ENCODE assay signal across 2 cellular contexts in genomic region chr1:150234309-150234646, GRCh38.
TF ChIP-seq lines count a peak whose summit lies in the region.

No MANE protein-coding gene starts in this region.

TF ChIP-seq in GM12878, 131 proteins besides CTCF, POLR2A, EP300 and RAD21 (continues in another document):
- TF ChIP-seq CBFB (IDR thresholded peaks at IDR 0.05; ENCODE audit: low read depth) (no peak), EZH2 (IDR thresholded peaks at IDR 0.05; ENCODE audit: borderline replicate concordance, control insufficient read depth, low read depth, low read length) (no peak), ZSCAN29 (IDR thresholded peaks at IDR 0.05) (no peak), RBBP5 (conservative IDR thresholded peaks at IDR 0.05) (no peak), STAT1 (conservative IDR thresholded peaks at IDR 0.05) (no peak), REST (IDR thresholded peaks at IDR 0.05; ENCODE audit: low read depth, low read length) (no peak), ZBTB40 (IDR thresholded peaks at IDR 0.05; ENCODE audit: borderline replicate concordance) (no peak), ESRRA (IDR thresholded peaks at IDR 0.05; ENCODE audit: low read length) (no peak), SIN3A (IDR thresholded peaks at IDR 0.05; ENCODE audit: low read depth, low read length) (no peak), CHD2 (IDR thresholded peaks at IDR 0.05; ENCODE audit: borderline replicate concordance, low read depth, low read length) (no peak), TAF1 (IDR thresholded peaks at IDR 0.05; ENCODE audit: borderline replicate concordance, low read depth, low read length) (peak; percentile 65; the same call in 1 of the 2 replicates), USF1 (IDR thresholded peaks at IDR 0.05; ENCODE audit: borderline replicate concordance, extremely low read length, insufficient read depth, low read depth, low read length) (no peak), HCFC1 (IDR thresholded peaks at IDR 0.05; ENCODE audit: low read length) (no peak), CREM (IDR thresholded peaks at IDR 0.05; ENCODE audit: low read depth) (no peak), SREBF2 (IDR thresholded peaks at IDR 0.05; ENCODE audit: low read length) (no peak), CEBPB (IDR thresholded peaks at IDR 0.05; ENCODE audit: borderline replicate concordance in 1 of 2, low read depth in 2 of 2, low read length in 2 of 2) (no peak), TARDBP (IDR thresholded peaks at IDR 0.05; ENCODE audit: borderline replicate concordance) (no peak), IRF5 (IDR thresholded peaks at IDR 0.05; ENCODE audit: borderline replicate concordance) (peak; percentile 84; the same call in 1 of the 2 replicates), DPF2 (IDR thresholded peaks at IDR 0.05) (no peak), MYB (IDR thresholded peaks at IDR 0.05; ENCODE audit: borderline replicate concordance, low read depth, low read length) (0 out of 2 replicates have a peak, but pooled peaks have one; percentile 22)

TF ChIP-seq in liver, 16 proteins besides CTCF, POLR2A, EP300 and RAD21:
- TF ChIP-seq NR2F2 (IDR thresholded peaks at IDR 0.05) (peak; percentile 49), HNF4A (conservative IDR thresholded peaks at IDR 0.05) (no peak)
TF ChIP-seq in liver: peak in this region for 1.
